In genomic region chr1:203520315-203520714, GRCh38 we compare ENCODE assay signal across 19 cellular contexts. TPM values are rescaled to one million over a fixed set of nuclear protein-coding genes. Genes with fewer than 3 reads are reported as not detected.
DNase-seq lines count a peak whose midpoint lies in the region; ATAC-seq and TF ChIP-seq lines count a peak whose summit lies in the region.
"Had no signal": no experiment of that assay in that cellular context is flagged by ENCODE, and none has a peak within 500 bp of the region (broad histone marks: within the 10 kb centered on the region; RNA-seq: fewer than 3 reads in every experiment).

No MANE protein-coding gene starts in this region.

- no peak for TF ChIP-seq CTCF in brain microvascular endothelial cell (IDR thresholded peaks at IDR 0.05; ENCODE audit: low read depth, low read length, missing control alignments)

- H2BK120ac ChIP-seq in mesenchymal stem cell (ENCODE audit: low read depth, low read length): no peak overlapping the region

- H3K36me3 ChIP-seq in brain microvascular endothelial cell (replicated peaks): no peaks in the 10 kb centered on the region
- no peaks in the 10 kb centered on the region for H3K36me3 ChIP-seq in mesenchymal stem cell (ENCODE audit: control insufficient read depth in 1 of 2, insufficient read depth in 2 of 2, low read depth in 1 of 2, low read length in 2 of 2)
- H3K36me3 ChIP-seq: gastrocnemius medialis, pancreas had no signal

- no peak overlapping the region for H4K8ac ChIP-seq in mesenchymal stem cell (ENCODE audit: low read length)

- H3K9ac ChIP-seq in mesenchymal stem cell (ENCODE audit: low read length): peak overlapping the region; percentile 72

- H3K27ac ChIP-seq in brain microvascular endothelial cell: no peak overlapping the region
- H3K27ac ChIP-seq in mesenchymal stem cell (ENCODE audit: low read length, poor library complexity, severe bottlenecking): no peak overlapping the region
- H3K27ac ChIP-seq: gastrocnemius medialis had no signal

- in situ Hi-C loops in brain microvascular endothelial cell (cut with HindIII; ENCODE audit: low pct_ligation_motif_present, low sequenced_read_pairs): loop anchor here (25.0 kb wide), 1 partner anchor 192 kb away; no protein-coding TSS in a partner anchor

- no peak overlapping the region for H3K23ac ChIP-seq in mesenchymal stem cell (ENCODE audit: low read length in 2 of 2)

- no peak overlapping the region for H4K91ac ChIP-seq in mesenchymal stem cell (ENCODE audit: low read length)

- no peak overlapping the region for H2BK5ac ChIP-seq in mesenchymal stem cell (ENCODE audit: low read depth, low read length, poor library complexity, severe bottlenecking)

- no peak overlapping the region for H3K18ac ChIP-seq in mesenchymal stem cell (ENCODE audit: low read depth in 1 of 2, low read length in 2 of 2)

- H3K4me3 ChIP-seq in brain microvascular endothelial cell (ENCODE audit: low read depth, low read length) (no peak overlapping the region), mesenchymal stem cell (ENCODE audit: insufficient read depth in 1 of 2, low read depth in 1 of 2, low read length in 2 of 2) (no peak overlapping the region)
- H3K4me3 ChIP-seq: gastrocnemius medialis, pancreas had no signal

- H3K4ac ChIP-seq in mesenchymal stem cell (ENCODE audit: low read depth in 1 of 2, low read length in 2 of 2): no peak overlapping the region

- H3K14ac ChIP-seq in mesenchymal stem cell (ENCODE audit: low read length in 2 of 2): no peak overlapping the region

- 68% methylated on average over 5 of the region's 5 CpGs for WGBS in mesenchymal stem cell

- peaks cover 18% of the 10 kb centered on the region for H3K4me1 ChIP-seq in mesenchymal stem cell (ENCODE audit: control insufficient read depth, insufficient read depth, low read depth, low read length)

- H3K4me2 ChIP-seq in mesenchymal stem cell (ENCODE audit: low read length, poor library complexity, severe bottlenecking): no peak overlapping the region

- no peaks in the 10 kb centered on the region for H3K79me1 ChIP-seq in mesenchymal stem cell (replicated peaks; ENCODE audit: low read length, poor library complexity, severe bottlenecking)

- H2BK15ac ChIP-seq in mesenchymal stem cell (ENCODE audit: low read depth, poor library complexity, severe bottlenecking): no peak overlapping the region

- ATAC-seq in HG03439 (IDR thresholded peaks at IDR 0.05; ENCODE audit: unreplicated experiment): no peak
- ATAC-seq: stimulated activated naive B cell treated with anti-CD40 and anti-IgM and Interleukin-4, amounts not matched to agents 10 μg/mL and 1 μg/mL and 100 μg/mL, for 72 hours had no signal

- TF ChIP-seq RAD21 in Ishikawa (IDR thresholded peaks at IDR 0.05; ENCODE audit: low read depth): no peak

- DNase-seq in AG20443 (ENCODE audit: low spot score): peak; percentile 80
- peak; percentile 57 for DNase-seq in brain microvascular endothelial cell
- peak; percentile 70 for DNase-seq in mesenchymal stem cell
- no peak for DNase-seq in DMS153 (lab: John Stamatoyannopoulos, UW)
- no peak for DNase-seq in activated CD4-positive, alpha-beta T cell treated with anti-CD3 and anti-CD28 coated beads for 48 hours
- no peak for DNase-seq in activated CD4-positive, alpha-beta T cell treated with anti-CD3 and anti-CD28 coated beads, Interleukin-2, amount 50 U/mL, for 1 hour
- DNase-seq: activated CD4-positive, alpha-beta memory T cell treated with anti-CD3 and anti-CD28 coated beads, Interleukin-2, amount 10 ng/mL, durations not matched to agents 7 days and 5 days; activated naive CD4-positive, alpha-beta T cell treated with anti-CD3 and anti-CD28 coated beads for 36 hours; C1 segment of cervical spinal cord; cerebellar nuclear complex; gastrocnemius medialis; NCI-H1436 treated with DMSO at 0.1 percent for 48 hours; stimulated activated CD4-positive, alpha-beta T cell treated with anti-CD3 and anti-CD28 coated beads, Interleukin-1b, Interleukin-23, amount 100 ng/mL, for 48 hours; stimulated activated naive B cell treated with anti-CD40 and anti-IgM and Interleukin-4, amounts not matched to agents 10 μg/mL and 1 μg/mL and 100 μg/mL, for 72 hours; T-helper 2 cell had no signal

- TF ChIP-seq EP300 in Ishikawa (IDR thresholded peaks at IDR 0.05; ENCODE audit: borderline replicate concordance): no peak

- H3K27me3 ChIP-seq in brain microvascular endothelial cell (replicated peaks) (no peaks in the 10 kb centered on the region), mesenchymal stem cell (ENCODE audit: control insufficient read depth in 1 of 2, insufficient read depth in 1 of 2, low read length in 2 of 2) (no peaks in the 10 kb centered on the region)
- H3K27me3 ChIP-seq: gastrocnemius medialis, pancreas had no signal

- no peak overlapping the region for H2AK5ac ChIP-seq in mesenchymal stem cell (ENCODE audit: low read length, severe bottlenecking)

- peak overlapping the region in 1 of 2 experiments; percentile 26 for H2BK12ac ChIP-seq in mesenchymal stem cell (ENCODE audit: low read length in 2 of 2)

- no peaks in the 10 kb centered on the region for H3K9me3 ChIP-seq in mesenchymal stem cell (ENCODE audit: control insufficient read depth, low read length)
- H3K9me3 ChIP-seq: gastrocnemius medialis, pancreas had no signal

- H2AFZ ChIP-seq in mesenchymal stem cell (ENCODE audit: low read depth, low read length): no peak overlapping the region

TF ChIP-seq in Ishikawa, 13 proteins besides CTCF, POLR2A, EP300 and RAD21:
- peak; percentile 58; the same call in 1 of the 2 replicates for TF ChIP-seq CREB1 (IDR thresholded peaks at IDR 0.05; ENCODE audit: low read depth)
- no peak for TF ChIP-seq FOXM1 (IDR thresholded peaks at IDR 0.05; ENCODE audit: borderline replicate concordance, low read depth)
- TF ChIP-seq CEBPB (IDR thresholded peaks at IDR 0.05): 0 out of 2 replicates have a peak, but pooled peaks have one; percentile 33

RNA-seq across cellular contexts. Expression of gene OPTC, which starts 26.4 kb away (rescaled TPM):
- not detected for polyA plus RNA-seq in mesenchymal stem cell (2013, experiment 1 of 2)
- not detected for polyA plus RNA-seq in mesenchymal stem cell (2013, experiment 2 of 2)
- polyA plus RNA-seq: liver, pancreas had no signal

RNA-seq across cellular contexts. Expression of gene PRELP, which starts 44.7 kb away (rescaled TPM):
- polyA plus RNA-seq in mesenchymal stem cell (2013, experiment 1 of 2): 2.2 TPM
- polyA plus RNA-seq in mesenchymal stem cell (2013, experiment 2 of 2): 2.1 TPM

Comparison
In these comparisons a context has a peak if more than half of its experiments do, and no peak if none do; other contexts are left out.
1. DNase-seq: peak in AG20443 (single experiment), brain microvascular endothelial cell (single experiment) and mesenchymal stem cell (single experiment); none in DMS153 (single experiment), activated CD4-positive, alpha-beta T cell treated with anti-CD3 and anti-CD28 coated beads for 48 hours (single experiment) and activated CD4-positive, alpha-beta T cell treated with anti-CD3 and anti-CD28 coated beads, Interleukin-2, amount 50 U/mL, for 1 hour (single experiment).